ENCODE assay signal across 1 cellular context in the genomic region with DNA sequence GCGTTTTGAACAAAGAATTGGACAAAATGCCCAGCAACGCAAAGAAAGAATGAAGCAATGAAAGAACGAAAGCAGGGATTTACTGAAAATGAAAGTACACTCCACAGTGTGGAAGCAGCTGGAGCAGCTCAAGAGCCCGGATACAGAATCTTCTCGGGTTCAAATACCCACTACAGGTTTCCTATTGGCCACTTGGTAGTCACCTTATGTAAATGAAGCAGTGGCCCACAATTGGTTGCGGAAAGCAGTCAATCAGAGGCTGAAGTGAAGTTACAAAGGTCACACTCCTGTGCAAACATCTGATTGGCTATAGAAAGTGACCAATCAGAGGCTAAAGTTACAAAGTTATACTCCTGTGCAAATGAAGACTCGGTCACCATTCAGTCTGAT.
TF ChIP-seq lines count a peak whose summit lies in the region.

No MANE protein-coding gene starts in this region.

TF ChIP-seq in K562, 482 proteins besides CTCF, POLR2A, EP300 and RAD21 (continues in another document):
- TF ChIP-seq, protein P1, sequence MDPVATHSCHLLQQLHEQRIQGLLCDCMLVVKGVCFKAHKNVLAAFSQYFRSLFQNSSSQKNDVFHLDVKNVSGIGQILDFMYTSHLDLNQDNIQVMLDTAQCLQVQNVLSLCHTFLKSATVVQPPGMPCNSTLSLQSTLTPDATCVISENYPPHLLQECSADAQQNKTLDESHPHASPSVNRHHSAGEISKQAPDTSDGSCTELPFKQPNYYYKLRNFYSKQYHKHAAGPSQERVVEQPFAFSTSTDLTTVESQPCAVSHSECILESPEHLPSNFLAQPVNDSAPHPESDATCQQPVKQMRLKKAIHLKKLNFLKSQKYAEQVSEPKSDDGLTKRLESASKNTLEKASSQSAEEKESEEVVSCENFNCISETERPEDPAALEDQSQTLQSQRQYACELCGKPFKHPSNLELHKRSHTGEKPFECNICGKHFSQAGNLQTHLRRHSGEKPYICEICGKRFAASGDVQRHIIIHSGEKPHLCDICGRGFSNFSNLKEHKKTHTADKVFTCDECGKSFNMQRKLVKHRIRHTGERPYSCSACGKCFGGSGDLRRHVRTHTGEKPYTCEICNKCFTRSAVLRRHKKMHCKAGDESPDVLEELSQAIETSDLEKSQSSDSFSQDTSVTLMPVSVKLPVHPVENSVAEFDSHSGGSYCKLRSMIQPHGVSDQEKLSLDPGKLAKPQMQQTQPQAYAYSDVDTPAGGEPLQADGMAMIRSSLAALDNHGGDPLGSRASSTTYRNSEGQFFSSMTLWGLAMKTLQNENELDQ (CRISPR knock-in tag; IDR thresholded peaks at IDR 0.05; ENCODE audit: borderline replicate concordance) = no peak
- TF ChIP-seq FUS (optimal IDR thresholded peaks at IDR 0.05; ENCODE audit: low read depth, low read length) (no peak), SNRNP70 (optimal IDR thresholded peaks at IDR 0.05; ENCODE audit: low read depth, low read length) (no peak), ILF3 (IDR thresholded peaks at IDR 0.05; ENCODE audit: borderline replicate concordance) (no peak), ETV5 (CRISPR knock-in tag; IDR thresholded peaks at IDR 0.05; ENCODE audit: low read depth) (no peak), MYC (IDR thresholded peaks at IDR 0.05; ENCODE audit: low read depth, low read length) (no peak), MYC (CRISPR knock-in tag; IDR thresholded peaks at IDR 0.05; ENCODE audit: borderline replicate concordance, low read depth) (no peak), BDP1 (IDR thresholded peaks at IDR 0.05; ENCODE audit: insufficient read depth, insufficient read length) (no peak), ZNF140 (CRISPR knock-in tag; IDR thresholded peaks at IDR 0.05) (no peak), ZC3H11A (IDR thresholded peaks at IDR 0.05; ENCODE audit: low read depth, low read length) (no peak), FOS (IDR thresholded peaks at IDR 0.05; ENCODE audit: extremely low read depth, insufficient read length) (peak; percentile 57), PHF21A (IDR thresholded peaks at IDR 0.05; ENCODE audit: borderline replicate concordance, low read depth) (no peak), SMAD2 (IDR thresholded peaks at IDR 0.05; ENCODE audit: low read depth, low read length) (no peak), ZNF354B (CRISPR knock-in tag; IDR thresholded peaks at IDR 0.05) (no peak), GATA2 (CRISPR knock-in tag; IDR thresholded peaks at IDR 0.05) (no peak), NCOA1 (IDR thresholded peaks at IDR 0.05; ENCODE audit: low read depth) (no peak), SREBF2 (CRISPR knock-in tag; IDR thresholded peaks at IDR 0.05) (no peak), CCAR2 (IDR thresholded peaks at IDR 0.05; ENCODE audit: low read depth, low read length) (no peak), ARID1B (IDR thresholded peaks at IDR 0.05) (no peak), POLR3A (IDR thresholded peaks at IDR 0.05; ENCODE audit: borderline replicate concordance, extremely low read depth, insufficient read depth, insufficient read length) (no peak), PML (IDR thresholded peaks at IDR 0.05; ENCODE audit: low read length) (no peak), DNMT1 (IDR thresholded peaks at IDR 0.05) (no peak), RBBP5 (IDR thresholded peaks at IDR 0.05; ENCODE audit: borderline replicate concordance, insufficient read depth, low read length, poor library complexity, severe bottlenecking) (no peak), SP2 (IDR thresholded peaks at IDR 0.05; ENCODE audit: extremely low read depth, low read depth, low read length, poor library complexity, severe bottlenecking) (no peak), ZNF197 (CRISPR knock-in tag; IDR thresholded peaks at IDR 0.05; ENCODE audit: low read depth) (no peak), RFX7 (CRISPR knock-in tag; IDR thresholded peaks at IDR 0.05) (no peak), BRCA1 (IDR thresholded peaks at IDR 0.05) (no peak), BRCA1 (CRISPR knock-in tag; IDR thresholded peaks at IDR 0.05) (no peak), NR2C2 (CRISPR knock-in tag; IDR thresholded peaks at IDR 0.05) (no peak), NR2C2 (tag; IDR thresholded peaks at IDR 0.05) (peak; percentile 73), NFE2L1 (tag; IDR thresholded peaks at IDR 0.05; ENCODE audit: borderline replicate concordance, low read depth) (no peak), CSDE1 (IDR thresholded peaks at IDR 0.05) (no peak), NR2C1 (IDR thresholded peaks at IDR 0.05) (no peak), NR2C1 (tag; IDR thresholded peaks at IDR 0.05) (peak; percentile 49), ZNF282 (CRISPR knock-in tag; IDR thresholded peaks at IDR 0.05) (no peak), TSC22D4 (tag; IDR thresholded peaks at IDR 0.05) (no peak), BCL6 (CRISPR knock-in tag; IDR thresholded peaks at IDR 0.05) (no peak), ZNF24 (IDR thresholded peaks at IDR 0.05) (no peak), NFYB (IDR thresholded peaks at IDR 0.05; ENCODE audit: extremely low read depth, insufficient read length) (peak; percentile 30), ZSCAN29 (IDR thresholded peaks at IDR 0.05) (no peak), CBFA2T3 (IDR thresholded peaks at IDR 0.05) (no peak), KLF16 (IDR thresholded peaks at IDR 0.05) (no peak), CC2D1A (IDR thresholded peaks at IDR 0.05) (no peak)
- TF ChIP-seq, protein P2, sequence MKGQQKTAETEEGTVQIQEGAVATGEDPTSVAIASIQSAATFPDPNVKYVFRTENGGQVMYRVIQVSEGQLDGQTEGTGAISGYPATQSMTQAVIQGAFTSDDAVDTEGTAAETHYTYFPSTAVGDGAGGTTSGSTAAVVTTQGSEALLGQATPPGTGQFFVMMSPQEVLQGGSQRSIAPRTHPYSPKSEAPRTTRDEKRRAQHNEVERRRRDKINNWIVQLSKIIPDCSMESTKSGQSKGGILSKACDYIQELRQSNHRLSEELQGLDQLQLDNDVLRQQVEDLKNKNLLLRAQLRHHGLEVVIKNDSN (CRISPR knock-in tag; IDR thresholded peaks at IDR 0.05) = no peak
- TF ChIP-seq, protein P3, sequence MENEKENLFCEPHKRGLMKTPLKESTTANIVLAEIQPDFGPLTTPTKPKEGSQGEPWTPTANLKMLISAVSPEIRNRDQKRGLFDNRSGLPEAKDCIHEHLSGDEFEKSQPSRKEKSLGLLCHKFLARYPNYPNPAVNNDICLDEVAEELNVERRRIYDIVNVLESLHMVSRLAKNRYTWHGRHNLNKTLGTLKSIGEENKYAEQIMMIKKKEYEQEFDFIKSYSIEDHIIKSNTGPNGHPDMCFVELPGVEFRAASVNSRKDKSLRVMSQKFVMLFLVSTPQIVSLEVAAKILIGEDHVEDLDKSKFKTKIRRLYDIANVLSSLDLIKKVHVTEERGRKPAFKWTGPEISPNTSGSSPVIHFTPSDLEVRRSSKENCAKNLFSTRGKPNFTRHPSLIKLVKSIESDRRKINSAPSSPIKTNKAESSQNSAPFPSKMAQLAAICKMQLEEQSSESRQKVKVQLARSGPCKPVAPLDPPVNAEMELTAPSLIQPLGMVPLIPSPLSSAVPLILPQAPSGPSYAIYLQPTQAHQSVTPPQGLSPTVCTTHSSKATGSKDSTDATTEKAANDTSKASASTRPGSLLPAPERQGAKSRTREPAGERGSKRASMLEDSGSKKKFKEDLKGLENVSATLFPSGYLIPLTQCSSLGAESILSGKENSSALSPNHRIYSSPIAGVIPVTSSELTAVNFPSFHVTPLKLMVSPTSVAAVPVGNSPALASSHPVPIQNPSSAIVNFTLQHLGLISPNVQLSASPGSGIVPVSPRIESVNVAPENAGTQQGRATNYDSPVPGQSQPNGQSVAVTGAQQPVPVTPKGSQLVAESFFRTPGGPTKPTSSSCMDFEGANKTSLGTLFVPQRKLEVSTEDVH (IDR thresholded peaks at IDR 0.05; ENCODE audit: low read depth, partially characterized antibody) = no peak
- TF ChIP-seq, protein P4, sequence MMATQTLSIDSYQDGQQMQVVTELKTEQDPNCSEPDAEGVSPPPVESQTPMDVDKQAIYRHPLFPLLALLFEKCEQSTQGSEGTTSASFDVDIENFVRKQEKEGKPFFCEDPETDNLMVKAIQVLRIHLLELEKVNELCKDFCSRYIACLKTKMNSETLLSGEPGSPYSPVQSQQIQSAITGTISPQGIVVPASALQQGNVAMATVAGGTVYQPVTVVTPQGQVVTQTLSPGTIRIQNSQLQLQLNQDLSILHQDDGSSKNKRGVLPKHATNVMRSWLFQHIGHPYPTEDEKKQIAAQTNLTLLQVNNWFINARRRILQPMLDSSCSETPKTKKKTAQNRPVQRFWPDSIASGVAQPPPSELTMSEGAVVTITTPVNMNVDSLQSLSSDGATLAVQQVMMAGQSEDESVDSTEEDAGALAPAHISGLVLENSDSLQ (IDR thresholded peaks at IDR 0.05) = peak; percentile 97
- TF ChIP-seq, protein P5, sequence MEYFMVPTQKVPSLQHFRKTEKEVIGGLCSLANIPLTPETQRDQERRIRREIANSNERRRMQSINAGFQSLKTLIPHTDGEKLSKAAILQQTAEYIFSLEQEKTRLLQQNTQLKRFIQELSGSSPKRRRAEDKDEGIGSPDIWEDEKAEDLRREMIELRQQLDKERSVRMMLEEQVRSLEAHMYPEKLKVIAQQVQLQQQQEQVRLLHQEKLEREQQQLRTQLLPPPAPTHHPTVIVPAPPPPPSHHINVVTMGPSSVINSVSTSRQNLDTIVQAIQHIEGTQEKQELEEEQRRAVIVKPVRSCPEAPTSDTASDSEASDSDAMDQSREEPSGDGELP (CRISPR knock-in tag; IDR thresholded peaks at IDR 0.05; ENCODE audit: borderline replicate concordance) = no peak
- TF ChIP-seq, protein P6, sequence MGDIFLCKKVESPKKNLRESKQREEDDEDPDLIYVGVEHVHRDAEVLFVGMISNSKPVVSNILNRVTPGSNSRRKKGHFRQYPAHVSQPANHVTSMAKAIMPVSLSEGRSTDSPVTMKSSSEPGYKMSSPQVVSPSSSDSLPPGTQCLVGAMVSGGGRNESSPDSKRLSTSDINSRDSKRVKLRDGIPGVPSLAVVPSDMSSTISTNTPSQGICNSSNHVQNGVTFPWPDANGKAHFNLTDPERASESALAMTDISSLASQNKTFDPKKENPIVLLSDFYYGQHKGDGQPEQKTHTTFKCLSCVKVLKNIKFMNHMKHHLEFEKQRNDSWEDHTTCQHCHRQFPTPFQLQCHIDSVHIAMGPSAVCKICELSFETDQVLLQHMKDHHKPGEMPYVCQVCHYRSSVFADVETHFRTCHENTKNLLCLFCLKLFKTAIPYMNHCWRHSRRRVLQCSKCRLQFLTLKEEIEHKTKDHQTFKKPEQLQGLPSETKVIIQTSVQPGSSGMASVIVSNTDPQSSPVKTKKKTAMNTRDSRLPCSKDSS (IDR thresholded peaks at IDR 0.05; ENCODE audit: low read depth, partially characterized antibody) = no peak
- TF ChIP-seq, protein P7, sequence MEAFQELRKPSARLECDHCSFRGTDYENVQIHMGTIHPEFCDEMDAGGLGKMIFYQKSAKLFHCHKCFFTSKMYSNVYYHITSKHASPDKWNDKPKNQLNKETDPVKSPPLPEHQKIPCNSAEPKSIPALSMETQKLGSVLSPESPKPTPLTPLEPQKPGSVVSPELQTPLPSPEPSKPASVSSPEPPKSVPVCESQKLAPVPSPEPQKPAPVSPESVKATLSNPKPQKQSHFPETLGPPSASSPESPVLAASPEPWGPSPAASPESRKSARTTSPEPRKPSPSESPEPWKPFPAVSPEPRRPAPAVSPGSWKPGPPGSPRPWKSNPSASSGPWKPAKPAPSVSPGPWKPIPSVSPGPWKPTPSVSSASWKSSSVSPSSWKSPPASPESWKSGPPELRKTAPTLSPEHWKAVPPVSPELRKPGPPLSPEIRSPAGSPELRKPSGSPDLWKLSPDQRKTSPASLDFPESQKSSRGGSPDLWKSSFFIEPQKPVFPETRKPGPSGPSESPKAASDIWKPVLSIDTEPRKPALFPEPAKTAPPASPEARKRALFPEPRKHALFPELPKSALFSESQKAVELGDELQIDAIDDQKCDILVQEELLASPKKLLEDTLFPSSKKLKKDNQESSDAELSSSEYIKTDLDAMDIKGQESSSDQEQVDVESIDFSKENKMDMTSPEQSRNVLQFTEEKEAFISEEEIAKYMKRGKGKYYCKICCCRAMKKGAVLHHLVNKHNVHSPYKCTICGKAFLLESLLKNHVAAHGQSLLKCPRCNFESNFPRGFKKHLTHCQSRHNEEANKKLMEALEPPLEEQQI (IDR thresholded peaks at IDR 0.05) = no peak
